ENCODE assay signal across 15 cellular contexts in the genomic region with DNA sequence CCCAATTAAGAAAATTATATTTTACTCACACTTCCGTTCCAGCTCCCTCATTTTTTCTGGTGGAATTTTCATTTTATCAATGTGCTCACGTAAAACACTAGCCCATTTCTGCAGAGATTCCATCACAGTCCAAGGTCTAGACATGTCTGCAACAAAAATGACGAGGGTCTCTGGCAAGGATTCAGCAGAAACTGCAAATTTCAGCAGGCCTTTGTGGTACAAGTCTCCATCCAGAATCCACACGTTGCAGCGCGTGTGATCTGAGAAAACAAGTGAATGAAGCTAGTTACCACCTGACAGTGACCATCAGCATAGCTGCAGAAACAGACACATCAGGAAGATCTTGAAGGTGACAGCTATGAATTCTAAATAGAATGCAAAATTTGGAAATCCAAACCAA. TPM values are rescaled to one million over a fixed set of nuclear protein-coding genes. Genes with fewer than 3 reads are reported as not detected.
DNase-seq lines count a peak whose midpoint lies in the region; ATAC-seq and TF ChIP-seq lines count a peak whose summit lies in the region.
"Had no signal": no experiment of that assay in that cellular context is flagged by ENCODE, and none has a peak within 500 bp of the region (broad histone marks: within the 10 kb centered on the region; RNA-seq: fewer than 3 reads in every experiment).

No MANE protein-coding gene starts in this region.

- H3K79me2 ChIP-seq in hepatocyte, result peaks cover 92% of the 10 kb centered on the region

- H3K27me3 ChIP-seq in BLaER1 treated with 17β-estradiol and CSF1 and Interleukin-3, amounts not matched to agents 10 nM and 100 nM, result no peaks in the 10 kb centered on the region
- H3K27me3 ChIP-seq in ascending aorta (no peaks in the 10 kb centered on the region), hepatocyte (no peaks in the 10 kb centered on the region), gastrocnemius medialis (no peaks in the 10 kb centered on the region)

- H3K4me3 ChIP-seq in BLaER1 treated with 17β-estradiol and CSF1 and Interleukin-3, amounts not matched to agents 10 nM and 100 nM, result no peak overlapping the region; a peak in 1 of 20 replicates
- no peak overlapping the region for H3K4me3 ChIP-seq in ascending aorta
- no peak overlapping the region for H3K4me3 ChIP-seq in hepatocyte
- no peak overlapping the region for H3K4me3 ChIP-seq in gastrocnemius medialis

- H3K9ac ChIP-seq in BLaER1 treated with 17β-estradiol and CSF1 and Interleukin-3, amounts not matched to agents 10 nM and 100 nM, result peak overlapping the region in 7 of 11 experiments; percentile 5 to 51 (median 22); a peak in 8 of 22 replicates

- H3K9me3 ChIP-seq in BLaER1 treated with 17β-estradiol and CSF1 and Interleukin-3, amounts not matched to agents 10 nM and 100 nM (replicated peaks in 1 of 11), result no peaks in the 10 kb centered on the region
- H3K9me3 ChIP-seq in ascending aorta (no peaks in the 10 kb centered on the region), hepatocyte (ENCODE audit: low read depth) (no peaks in the 10 kb centered on the region), gastrocnemius medialis (no peaks in the 10 kb centered on the region)

- no peak for TF ChIP-seq POLR2A in gastrocnemius medialis (IDR thresholded peaks at IDR 0.05)

- peak overlapping the region in 2 of 11 experiments; percentile 41 to 49; a peak in 2 of 22 replicates for H3K27ac ChIP-seq in BLaER1 treated with 17β-estradiol and CSF1 and Interleukin-3, amounts not matched to agents 10 nM and 100 nM
- H3K27ac ChIP-seq in ascending aorta (peak overlapping the region; percentile 61 to 83), hepatocyte (peak overlapping the region; percentile 82), gastrocnemius medialis (peak overlapping the region; percentile 77 to 88 (median 84))

- no peak overlapping the region for H2AFZ ChIP-seq in hepatocyte

- H4K20me1 ChIP-seq in BLaER1 treated with 17β-estradiol and CSF1 and Interleukin-3, amounts not matched to agents 10 nM and 100 nM, result peaks cover 73 to 100% (median 94%) of the 10 kb centered on the region in 11 experiments; a peak in 20 of 22 replicates
- peaks cover 39% of the 10 kb centered on the region for H4K20me1 ChIP-seq in hepatocyte (ENCODE audit: insufficient read depth, poor library complexity, severe bottlenecking)

- DNase-seq in ascending aorta (ENCODE audit: low spot score in 2 of 2), result no peak
- no peak for DNase-seq in hepatocyte (ENCODE audit: low spot score)
- no peak for DNase-seq in gastrocnemius medialis
- no peak for DNase-seq in cortex of kidney (lab: John Stamatoyannopoulos, UW)
- no peak for DNase-seq in HuH-7.5 (ENCODE audit: low spot score)
- DNase-seq: activated CD4-positive, alpha-beta T cell treated with anti-CD3 and anti-CD28 coated beads, Interleukin-2, amount 50 U/mL, for 48 hours; activated naive CD4-positive, alpha-beta T cell treated with anti-CD3 and anti-CD28 coated beads, Interleukin-2, amount 50 U/mL, for 16 hours; effector CD8-positive, alpha-beta T cell; hippocampal formation; Karpas-422; NCI-H2107 had no signal

- H3K36me3 ChIP-seq in BLaER1 treated with 17β-estradiol and CSF1 and Interleukin-3, amounts not matched to agents 10 nM and 100 nM, result peaks cover 74 to 100% (median 96%) of the 10 kb centered on the region in 11 experiments
- H3K36me3 ChIP-seq in ascending aorta (peaks cover 35 to 57% of the 10 kb centered on the region in 2 donors), hepatocyte (replicated peaks; ENCODE audit: insufficient read depth, low read depth) (no peaks in the 10 kb centered on the region), gastrocnemius medialis (peaks cover 0 to 39% of the 10 kb centered on the region in 2 donors)

- ATAC-seq in gastrocnemius medialis, result no peak
- ATAC-seq in HG03159 (IDR thresholded peaks at IDR 0.05; ENCODE audit: unreplicated experiment), result no peak
- no peak for ATAC-seq in GM19455 (IDR thresholded peaks at IDR 0.05; ENCODE audit: unreplicated experiment)

- peak overlapping the region in 9 of 11 experiments; percentile 0 to 74 (median 56); a peak in 14 of 22 replicates for H3K4me2 ChIP-seq in BLaER1 treated with 17β-estradiol and CSF1 and Interleukin-3, amounts not matched to agents 10 nM and 100 nM
- no peak overlapping the region for H3K4me2 ChIP-seq in hepatocyte

- WGBS in hepatocyte (ENCODE audit: low lambda C conversion rate, missing lambda C conversion rate), result 92% methylated on average over 6 of the region's 6 CpGs

- in situ Hi-C loops in gastrocnemius medialis (cut with MboI; ENCODE audit: low sequenced_read_pairs in 4 of 4), result no loop called here

- no peak for TF ChIP-seq CTCF in ascending aorta (IDR thresholded peaks at IDR 0.05)
- no peak for TF ChIP-seq CTCF in hepatocyte (IDR thresholded peaks at IDR 0.05; ENCODE audit: poor library complexity)
- TF ChIP-seq CTCF in gastrocnemius medialis (IDR thresholded peaks at IDR 0.05 in 4 of 5, conservative IDR thresholded peaks at IDR 0.05 in 1 of 5), result no peak

- intact Hi-C loops in ascending aorta (cut with DNase I), result no loop called here
- intact Hi-C loops in gastrocnemius medialis (cut with DNase I; ENCODE audit: low total_unique reads), result loop anchor here (5.0 kb wide), 1 partner anchor 90 kb away; a partner anchor contains a TSS

- H3K4me1 ChIP-seq in BLaER1 treated with 17β-estradiol and CSF1 and Interleukin-3, amounts not matched to agents 10 nM and 100 nM, result peaks cover 22 to 74% (median 40%) of the 10 kb centered on the region in 10 experiments
- peaks cover 10 to 21% of the 10 kb centered on the region in 2 donors for H3K4me1 ChIP-seq in ascending aorta
- peaks cover 17% of the 10 kb centered on the region for H3K4me1 ChIP-seq in hepatocyte (ENCODE audit: insufficient read depth)
- H3K4me1 ChIP-seq in gastrocnemius medialis, result peaks cover 50 to 52% of the 10 kb centered on the region in 2 donors

- no peaks in the 10 kb centered on the region for H3K9me2 ChIP-seq in hepatocyte (replicated peaks; ENCODE audit: insufficient read depth)

RNA-seq across cellular contexts. Expression of a gene that starts 9.0 kb away (rescaled TPM):
- 99.7 TPM for total RNA-seq in ascending aorta
- total RNA-seq in hepatocyte, result 97.3 and 129 TPM in 2 replicates
- 99.1 and 121 TPM in 2 replicates for polyA plus RNA-seq in hepatocyte
- 10 to 100 TPM; 57.4 to 80.3 (median 62.6) TPM for total RNA-seq in gastrocnemius medialis

RNA-seq across cellular contexts. Expression of a gene that starts 45.9 kb away (rescaled TPM):
- total RNA-seq in ascending aorta (20.1 TPM), hepatocyte (77.9 and 84.8 TPM in 2 replicates), gastrocnemius medialis (10 to 100 TPM in 1 of 4 donors, 1 to 10 TPM in 3; 5.7 to 15.0 (median 7.2) TPM)
- polyA plus RNA-seq in hepatocyte, result 17.4 and 19.2 TPM in 2 replicates

RNA-seq across cellular contexts. Expression of a gene that starts 59.0 kb away (rescaled TPM):
- total RNA-seq in ascending aorta (not detected), hepatocyte (0.07 TPM in 1 of 2 replicates, not detected in the other), gastrocnemius medialis (not detected)
- not detected in 2 replicates for polyA plus RNA-seq in hepatocyte
- polyA plus RNA-seq: BJ had no signal
